ENCODE assay signal across 8 cellular contexts in genomic region chr3:173584093-173584833, GRCh38.
A peak's percentile ranks its signal among the peaks of the same experiment; 100 is the strongest.
DNase-seq lines count a peak whose midpoint lies in the region; ATAC-seq and TF ChIP-seq lines count a peak whose summit lies in the region.

No MANE protein-coding gene starts in this region.

- H2AFZ ChIP-seq in mammary epithelial cell (ENCODE audit: low read depth, low read length) = peak overlapping the region; percentile 2

- intact Hi-C loops in mammary epithelial cell (cut with micrococcal nuclease) = no loop called here
- intact Hi-C loops in thyroid gland (cut with DNase I) = no loop called here

- H3K4me1 ChIP-seq in mammary epithelial cell (ENCODE audit: insufficient read depth, low read length) (no peaks in the 10 kb centered on the region), thyroid gland (peaks cover 5 to 10% of the 10 kb centered on the region in 2 donors)

- in situ Hi-C loops in mammary epithelial cell (cut with MboI; ENCODE audit: low sequenced_read_pairs in 2 of 2) = no loop called here

- H3K4me3 ChIP-seq in mammary epithelial cell (replicated peaks in 1 of 3; ENCODE audit: insufficient read depth in 1 of 3, low read depth in 2 of 3, low read length in 3 of 3) = no peak overlapping the region
- peak overlapping the region in 2 of 3 donors; percentile 23 to 28 for H3K4me3 ChIP-seq in thyroid gland (replicated peaks in 1 of 3)

- H3K36me3 ChIP-seq in mammary epithelial cell (ENCODE audit: insufficient read depth, low read length) = no peaks in the 10 kb centered on the region
- H3K36me3 ChIP-seq in thyroid gland = no peaks in the 10 kb centered on the region

- ATAC-seq in HG03571 (IDR thresholded peaks at IDR 0.05; ENCODE audit: unreplicated experiment) (no peak), HG02798 (IDR thresholded peaks at IDR 0.05; ENCODE audit: poor library complexity, unreplicated experiment) (no peak)

- no TSS peak for BruUV-seq in mammary epithelial cell (replicated peaks; lab: Mats Ljungman, UMichigan)

- CTCF ChIA-PET in mammary epithelial cell (lab: Charles Lee; ENCODE audit: low non-redundant PET) = no interaction called here

- H3K79me2 ChIP-seq in mammary epithelial cell (ENCODE audit: insufficient read depth, low read length) = no peaks in the 10 kb centered on the region

- no peaks in the 10 kb centered on the region for H4K20me1 ChIP-seq in mammary epithelial cell (ENCODE audit: insufficient read depth, low read length)

- H3K27ac ChIP-seq in mammary epithelial cell (ENCODE audit: insufficient read depth, low read depth, low read length) = no peak overlapping the region
- no peak overlapping the region for H3K27ac ChIP-seq in thyroid gland

- H3K27me3 ChIP-seq in mammary epithelial cell (ENCODE audit: insufficient read depth, low read length) (peaks cover 18% of the 10 kb centered on the region), thyroid gland (no peaks in the 10 kb centered on the region)

- H3K9ac ChIP-seq in mammary epithelial cell (ENCODE audit: insufficient read depth, low read length) = no peak overlapping the region

- H3K9me3 ChIP-seq in mammary epithelial cell (replicated peaks; ENCODE audit: insufficient read depth, low read length) = no peaks in the 10 kb centered on the region
- no peaks in the 10 kb centered on the region for H3K9me3 ChIP-seq in thyroid gland

- dilution Hi-C loops in mammary epithelial cell (cut with HindIII; ENCODE audit: low sequenced_read_pairs) = no loop called here

- 13% methylated on average over 11 of the region's 16 CpGs for WGBS in mammary epithelial cell (ENCODE audit: low coverage, missing lambda C conversion rate)
- WGBS in thyroid gland, 2 donors = 10% methylated on average over 16 of the region's 16 CpGs

- TF ChIP-seq POLR2A in thyroid gland (IDR thresholded peaks at IDR 0.05) = no peak

- peak; percentile 57 to 66 for TF ChIP-seq CTCF in mammary epithelial cell (conservative IDR thresholded peaks at IDR 0.05 in 1 of 2, IDR thresholded peaks at IDR 0.05 in 1 of 2; ENCODE audit: extremely low read depth in 1 of 2, insufficient read depth in 1 of 2, low read depth in 1 of 2, low read length in 2 of 2)
- TF ChIP-seq CTCF in thyroid gland (IDR thresholded peaks at IDR 0.05) = peak in 5 of 6 experiments; percentile 18 to 71 (median 51)

- H3K4me2 ChIP-seq in mammary epithelial cell (ENCODE audit: insufficient read depth, low read depth, low read length) = no peak overlapping the region

- peak; percentile 49 for DNase-seq in NCI-H82 (lab: John Stamatoyannopoulos, UW)
- DNase-seq in NCI-H82 treated with DMSO at 0.1 percent for 48 hours (lab: John Stamatoyannopoulos, UW; ENCODE audit: unreplicated experiment) = no peak
- DNase-seq in NCI-H1105 treated with DMSO at 0.1 percent for 48 hours (lab: John Stamatoyannopoulos, UW) = peak; percentile 67
- DNase-seq in mammary epithelial cell = no peak
- peak; percentile 60 for DNase-seq in islet precursor cell
- DNase-seq in thyroid gland = peak; percentile 23 to 30

Comparison
In these comparisons a context has a peak if more than half of its experiments do, and no peak if none do; other contexts are left out.
1. DNase-seq: peak in NCI-H82 (single experiment), NCI-H1105 treated with DMSO at 0.1 percent for 48 hours (single experiment), islet precursor cell (single experiment) and thyroid gland (2 of 2); none in NCI-H82 treated with DMSO at 0.1 percent for 48 hours (single experiment) and mammary epithelial cell (single experiment).
2. H3K4me3 ChIP-seq: peak in thyroid gland (2 of 3); none in mammary epithelial cell (0 of 3).